In genomic region chr1:229104654-229105053, GRCh38 we compare ENCODE assay signal across 13 cellular contexts.
DNase-seq lines count a peak whose midpoint lies in the region; ATAC-seq and TF ChIP-seq lines count a peak whose summit lies in the region.
"Had no signal": no experiment of that assay in that cellular context is flagged by ENCODE, and none has a peak within 500 bp of the region (broad histone marks: within the 10 kb centered on the region; RNA-seq: fewer than 3 reads in every experiment).

No MANE protein-coding gene starts in this region.

- no peak overlapping the region for H3K23ac ChIP-seq in neuronal stem cell (ENCODE audit: low read depth, low read length, poor library complexity)

- no peak overlapping the region for H4K91ac ChIP-seq in neuronal stem cell (ENCODE audit: low read depth, low read length, poor library complexity)

- no peak overlapping the region for H3K4ac ChIP-seq in neuronal stem cell (ENCODE audit: low read length)

- no peak overlapping the region for H2AFZ ChIP-seq in neuronal stem cell (ENCODE audit: low read length)

- no peak overlapping the region for H2BK12ac ChIP-seq in neuronal stem cell (ENCODE audit: low read length)

- no peaks in the 10 kb centered on the region for H3K27me3 Mint-ChIP-seq in endodermal cell (ENCODE audit: insufficient read depth)

- DNase-seq in Jurkat, Clone E6-1 (ENCODE audit: low read depth, low spot score): peak; percentile 70
- DNase-seq in endodermal cell (peak; percentile 19), neuronal stem cell (ENCODE audit: low spot score) (no peak), CD1c-positive myeloid dendritic cell (ENCODE audit: extremely low spot score) (no peak), ACHN (no peak)
- no peak for DNase-seq in activated naive CD4-positive, alpha-beta T cell treated with Interleukin-2 at 50 U/mL for 16 hours
- DNase-seq: BE2C; Caco-2; CD8-positive, alpha-beta memory T cell had no signal

- ATAC-seq in GM21367 (IDR thresholded peaks at IDR 0.05; ENCODE audit: unreplicated experiment): no peak
- ATAC-seq: HCT116 had no signal

- no peak overlapping the region for H3K4me3 Mint-ChIP-seq in endodermal cell
- H3K4me3 Mint-ChIP-seq: CD14-positive monocyte; CD8-positive, alpha-beta memory T cell; IgD-negative memory B cell had no signal

- H3K4me1 ChIP-seq in endodermal cell (ENCODE audit: control insufficient read depth, insufficient read depth, low read length): peaks cover 5% of the 10 kb centered on the region
- H3K4me1 ChIP-seq in neuronal stem cell (ENCODE audit: control insufficient read depth in 2 of 2, insufficient read depth in 1 of 2, low read depth in 1 of 2, low read length in 2 of 2): peaks cover 0 to 12% of the 10 kb centered on the region in 2 donors
- H3K4me1 ChIP-seq: BE2C had no signal

- no peak overlapping the region for H2BK120ac ChIP-seq in neuronal stem cell (ENCODE audit: low read depth, low read length)

- H3K36me3 ChIP-seq in endodermal cell (ENCODE audit: control insufficient read depth, insufficient read depth, low read length) (no peaks in the 10 kb centered on the region), neuronal stem cell (replicated peaks in 1 of 2; ENCODE audit: control insufficient read depth in 2 of 2, insufficient read depth in 2 of 2, low read length in 2 of 2) (no peaks in the 10 kb centered on the region)
- H3K36me3 ChIP-seq: BE2C had no signal

- H3K27ac ChIP-seq in endodermal cell (ENCODE audit: low read depth, low read length): no peak overlapping the region
- H3K27ac ChIP-seq in neuronal stem cell (replicated peaks; ENCODE audit: low read length): no peak overlapping the region

- WGBS in endodermal cell (ENCODE audit: insufficient coverage in 1 of 2, insufficient read length in 1 of 2), 2 experiments: 90 to 96% methylated on average over 2 of the region's 2 CpGs
- no CpG with 5 or more reads among the region's 2 CpGs for WGBS in neuronal stem cell (ENCODE audit: extremely low coverage in 2 of 2, insufficient read length in 2 of 2, insufficient replicate concordance in 1 of 2), 2 donors

- peak overlapping the region; percentile 47 for H2AK5ac ChIP-seq in neuronal stem cell (ENCODE audit: low read depth, low read length)

- H3K4me3 ChIP-seq in Jurkat, Clone E6-1 (ENCODE audit: low read length): no peak overlapping the region
- no peak overlapping the region for H3K4me3 ChIP-seq in endodermal cell (ENCODE audit: low read length)
- no peak overlapping the region for H3K4me3 ChIP-seq in neuronal stem cell (ENCODE audit: low read length in 2 of 2)

- H3K14ac ChIP-seq in neuronal stem cell (ENCODE audit: low read length): no peak overlapping the region

- H3K9me3 ChIP-seq in endodermal cell (ENCODE audit: control insufficient read depth, low read length): peaks cover 7% of the 10 kb centered on the region
- no peaks in the 10 kb centered on the region for H3K9me3 ChIP-seq in neuronal stem cell (replicated peaks in 1 of 2; ENCODE audit: control insufficient read depth in 2 of 2, insufficient read depth in 1 of 2, low read depth in 1 of 2, low read length in 2 of 2)
- H3K9me3 ChIP-seq: BE2C, Caco-2 had no signal

- no peak overlapping the region for H2BK15ac ChIP-seq in neuronal stem cell (ENCODE audit: low read length)

- H2BK5ac ChIP-seq in neuronal stem cell (ENCODE audit: low read length): no peak overlapping the region

- H3K4me2 ChIP-seq in neuronal stem cell (ENCODE audit: insufficient read depth, low read length, poor library complexity, severe bottlenecking): no peak overlapping the region

- H3K36me3 Mint-ChIP-seq in endodermal cell (ENCODE audit: low read depth): no peaks in the 10 kb centered on the region
- H3K36me3 Mint-ChIP-seq: CD14-positive monocyte; CD8-positive, alpha-beta memory T cell; IgD-negative memory B cell had no signal

- H3K9ac ChIP-seq in endodermal cell (ENCODE audit: extremely low read depth, low read length, poor library complexity, severe bottlenecking): no peak overlapping the region
- no peak overlapping the region for H3K9ac ChIP-seq in neuronal stem cell (ENCODE audit: low read depth, low read length, poor library complexity)

- no peak for TF ChIP-seq CTCF in endodermal cell (conservative IDR thresholded peaks at IDR 0.05)

- H3K18ac ChIP-seq in neuronal stem cell (ENCODE audit: low read length): no peak overlapping the region

- in situ Hi-C loops in ACHN (cut with HindIII; ENCODE audit: low pct_ligation_motif_present, low pct_unique_long_range_greater_than_20kb, low sequenced_read_pairs): no loop called here

- H3K4me1 Mint-ChIP-seq in endodermal cell: peaks cover 19% of the 10 kb centered on the region

- no peak overlapping the region for H4K8ac ChIP-seq in neuronal stem cell (ENCODE audit: low read depth, low read length)

- no peaks in the 10 kb centered on the region for H3K79me1 ChIP-seq in neuronal stem cell (ENCODE audit: low read depth, low read length)

- no peaks in the 10 kb centered on the region for H3K27me3 ChIP-seq in endodermal cell (ENCODE audit: control insufficient read depth, insufficient read depth, low read length, poor library complexity, severe bottlenecking)
- peaks cover 0 to 4% (median 0%) of the 10 kb centered on the region in 3 experiments for H3K27me3 ChIP-seq in neuronal stem cell (ENCODE audit: control insufficient read depth in 3 of 3, insufficient read depth in 3 of 3, low read depth in 1 of 3, low read length in 3 of 3)
- H3K27me3 ChIP-seq: BE2C had no signal

- peaks cover 2% of the 10 kb centered on the region for H3K9me3 Mint-ChIP-seq in endodermal cell
- H3K9me3 Mint-ChIP-seq: CD8-positive, alpha-beta memory T cell had no signal

- H3K27ac Mint-ChIP-seq in endodermal cell: no peak overlapping the region
- H3K27ac Mint-ChIP-seq: CD14-positive monocyte; CD8-positive, alpha-beta memory T cell; IgD-negative memory B cell had no signal

Comparison
In these comparisons a context has a peak if more than half of its experiments do, and no peak if none do; other contexts are left out.
1. DNase-seq: peak in Jurkat, Clone E6-1 (single experiment) and endodermal cell (single experiment); none in neuronal stem cell (single experiment), CD1c-positive myeloid dendritic cell (single experiment), ACHN (single experiment) and activated naive CD4-positive, alpha-beta T cell treated with Interleukin-2 at 50 U/mL for 16 hours (single experiment).